ENCODE assay signal across 2 cellular contexts in the genomic region with DNA sequence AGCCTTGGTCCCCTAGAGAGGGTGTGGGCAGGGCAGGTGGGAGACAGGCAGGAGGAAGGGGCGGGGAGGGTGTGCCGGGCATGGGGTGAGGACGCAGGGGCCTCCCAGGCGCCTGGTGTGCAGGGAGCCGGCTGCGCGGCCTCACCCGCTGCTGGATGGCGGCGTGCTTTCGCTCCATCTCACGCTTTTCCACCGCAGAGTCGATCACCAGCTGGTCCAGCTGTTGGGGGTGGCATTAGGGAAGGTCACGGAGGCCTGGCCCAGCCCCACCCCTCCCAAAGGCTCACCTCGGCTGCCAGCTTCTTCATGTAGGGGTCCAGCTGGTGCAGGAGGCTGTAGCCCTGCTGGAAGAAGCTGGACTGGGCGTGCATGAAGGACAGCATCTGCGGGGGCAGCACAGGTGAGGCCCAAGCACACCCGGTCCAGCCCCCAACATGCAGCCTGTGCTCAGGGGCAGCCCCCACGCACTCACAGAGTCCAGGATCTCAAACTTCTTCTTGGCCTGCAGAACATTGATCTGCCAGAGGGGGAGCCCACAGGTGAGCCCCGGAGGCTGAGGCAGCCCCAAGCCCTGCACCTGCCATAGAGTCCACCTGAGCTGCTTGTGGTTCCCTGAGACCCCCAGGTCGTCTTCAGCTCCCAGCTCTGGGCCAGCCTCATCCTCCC.
TF ChIP-seq lines count a peak whose summit lies in the region.

No MANE protein-coding gene starts in this region.

TF ChIP-seq in IMR-90, 13 proteins besides CTCF, POLR2A, EP300 and RAD21:
- TF ChIP-seq SMC3 (IDR thresholded peaks at IDR 0.05; ENCODE audit: low read depth, low read length) = no peak
- TF ChIP-seq RFX5 (IDR thresholded peaks at IDR 0.05; ENCODE audit: low read depth, low read length) = no peak
- TF ChIP-seq, protein P1, sequence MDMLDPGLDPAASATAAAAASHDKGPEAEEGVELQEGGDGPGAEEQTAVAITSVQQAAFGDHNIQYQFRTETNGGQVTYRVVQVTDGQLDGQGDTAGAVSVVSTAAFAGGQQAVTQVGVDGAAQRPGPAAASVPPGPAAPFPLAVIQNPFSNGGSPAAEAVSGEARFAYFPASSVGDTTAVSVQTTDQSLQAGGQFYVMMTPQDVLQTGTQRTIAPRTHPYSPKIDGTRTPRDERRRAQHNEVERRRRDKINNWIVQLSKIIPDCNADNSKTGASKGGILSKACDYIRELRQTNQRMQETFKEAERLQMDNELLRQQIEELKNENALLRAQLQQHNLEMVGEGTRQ (IDR thresholded peaks at IDR 0.05; ENCODE audit: low read depth, low read length) = no peak
- TF ChIP-seq MAZ (IDR thresholded peaks at IDR 0.05; ENCODE audit: borderline replicate concordance, low read depth, low read length) = no peak
- TF ChIP-seq, protein P2, sequence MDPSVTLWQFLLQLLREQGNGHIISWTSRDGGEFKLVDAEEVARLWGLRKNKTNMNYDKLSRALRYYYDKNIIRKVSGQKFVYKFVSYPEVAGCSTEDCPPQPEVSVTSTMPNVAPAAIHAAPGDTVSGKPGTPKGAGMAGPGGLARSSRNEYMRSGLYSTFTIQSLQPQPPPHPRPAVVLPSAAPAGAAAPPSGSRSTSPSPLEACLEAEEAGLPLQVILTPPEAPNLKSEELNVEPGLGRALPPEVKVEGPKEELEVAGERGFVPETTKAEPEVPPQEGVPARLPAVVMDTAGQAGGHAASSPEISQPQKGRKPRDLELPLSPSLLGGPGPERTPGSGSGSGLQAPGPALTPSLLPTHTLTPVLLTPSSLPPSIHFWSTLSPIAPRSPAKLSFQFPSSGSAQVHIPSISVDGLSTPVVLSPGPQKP (IDR thresholded peaks at IDR 0.05; ENCODE audit: borderline replicate concordance, low read depth, low read length) = no peak
- no peak for TF ChIP-seq CHD1 (IDR thresholded peaks at IDR 0.05; ENCODE audit: low read depth, low read length)
- no peak for TF ChIP-seq RCOR1 (IDR thresholded peaks at IDR 0.05; ENCODE audit: insufficient replicate concordance, low read length)
- no peak for TF ChIP-seq BHLHE40 (IDR thresholded peaks at IDR 0.05; ENCODE audit: low read depth, low read length)
- TF ChIP-seq NFE2L2 (IDR thresholded peaks at IDR 0.05; ENCODE audit: low read depth, low read length) = no peak
- TF ChIP-seq MXI1 (IDR thresholded peaks at IDR 0.05; ENCODE audit: borderline replicate concordance, low read depth, low read length) = no peak
- no peak for TF ChIP-seq FOS (IDR thresholded peaks at IDR 0.05; ENCODE audit: low read depth, low read length)

TF ChIP-seq in GM12878, 131 proteins besides CTCF, POLR2A, EP300 and RAD21:
- TF ChIP-seq, protein P3, sequence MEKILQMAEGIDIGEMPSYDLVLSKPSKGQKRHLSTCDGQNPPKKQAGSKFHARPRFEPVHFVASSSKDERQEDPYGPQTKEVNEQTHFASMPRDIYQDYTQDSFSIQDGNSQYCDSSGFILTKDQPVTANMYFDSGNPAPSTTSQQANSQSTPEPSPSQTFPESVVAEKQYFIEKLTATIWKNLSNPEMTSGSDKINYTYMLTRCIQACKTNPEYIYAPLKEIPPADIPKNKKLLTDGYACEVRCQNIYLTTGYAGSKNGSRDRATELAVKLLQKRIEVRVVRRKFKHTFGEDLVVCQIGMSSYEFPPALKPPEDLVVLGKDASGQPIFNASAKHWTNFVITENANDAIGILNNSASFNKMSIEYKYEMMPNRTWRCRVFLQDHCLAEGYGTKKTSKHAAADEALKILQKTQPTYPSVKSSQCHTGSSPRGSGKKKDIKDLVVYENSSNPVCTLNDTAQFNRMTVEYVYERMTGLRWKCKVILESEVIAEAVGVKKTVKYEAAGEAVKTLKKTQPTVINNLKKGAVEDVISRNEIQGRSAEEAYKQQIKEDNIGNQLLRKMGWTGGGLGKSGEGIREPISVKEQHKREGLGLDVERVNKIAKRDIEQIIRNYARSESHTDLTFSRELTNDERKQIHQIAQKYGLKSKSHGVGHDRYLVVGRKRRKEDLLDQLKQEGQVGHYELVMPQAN (conservative IDR thresholded peaks at IDR 0.05) = no peak
- TF ChIP-seq KLF5 (IDR thresholded peaks at IDR 0.05; ENCODE audit: partially characterized antibody) = no peak
- no peak for TF ChIP-seq YY1 (IDR thresholded peaks at IDR 0.05; ENCODE audit: low read depth, low read length)
- no peak for TF ChIP-seq ATF7 (IDR thresholded peaks at IDR 0.05; ENCODE audit: low read depth)
- no peak for TF ChIP-seq ZNF274 (IDR thresholded peaks at IDR 0.05; ENCODE audit: insufficient read depth, insufficient read length)
- TF ChIP-seq IKZF1 (conservative IDR thresholded peaks at IDR 0.05) = no peak
- TF ChIP-seq TBL1XR1 (IDR thresholded peaks at IDR 0.05; ENCODE audit: low read depth, low read length) = no peak
- TF ChIP-seq MEF2A (IDR thresholded peaks at IDR 0.05; ENCODE audit: insufficient read depth, low read depth, low read length) = no peak
- TF ChIP-seq NR2C1 (IDR thresholded peaks at IDR 0.05) = no peak
- no peak for TF ChIP-seq POLR2AphosphoS2 (IDR thresholded peaks at IDR 0.05; ENCODE audit: low read depth, low read length)
- no peak for TF ChIP-seq NFYA (IDR thresholded peaks at IDR 0.05; ENCODE audit: borderline replicate concordance, low read depth, low read length)
- no peak for TF ChIP-seq HDAC6 (IDR thresholded peaks at IDR 0.05; ENCODE audit: unreplicated experiment)
- TF ChIP-seq, protein P4, sequence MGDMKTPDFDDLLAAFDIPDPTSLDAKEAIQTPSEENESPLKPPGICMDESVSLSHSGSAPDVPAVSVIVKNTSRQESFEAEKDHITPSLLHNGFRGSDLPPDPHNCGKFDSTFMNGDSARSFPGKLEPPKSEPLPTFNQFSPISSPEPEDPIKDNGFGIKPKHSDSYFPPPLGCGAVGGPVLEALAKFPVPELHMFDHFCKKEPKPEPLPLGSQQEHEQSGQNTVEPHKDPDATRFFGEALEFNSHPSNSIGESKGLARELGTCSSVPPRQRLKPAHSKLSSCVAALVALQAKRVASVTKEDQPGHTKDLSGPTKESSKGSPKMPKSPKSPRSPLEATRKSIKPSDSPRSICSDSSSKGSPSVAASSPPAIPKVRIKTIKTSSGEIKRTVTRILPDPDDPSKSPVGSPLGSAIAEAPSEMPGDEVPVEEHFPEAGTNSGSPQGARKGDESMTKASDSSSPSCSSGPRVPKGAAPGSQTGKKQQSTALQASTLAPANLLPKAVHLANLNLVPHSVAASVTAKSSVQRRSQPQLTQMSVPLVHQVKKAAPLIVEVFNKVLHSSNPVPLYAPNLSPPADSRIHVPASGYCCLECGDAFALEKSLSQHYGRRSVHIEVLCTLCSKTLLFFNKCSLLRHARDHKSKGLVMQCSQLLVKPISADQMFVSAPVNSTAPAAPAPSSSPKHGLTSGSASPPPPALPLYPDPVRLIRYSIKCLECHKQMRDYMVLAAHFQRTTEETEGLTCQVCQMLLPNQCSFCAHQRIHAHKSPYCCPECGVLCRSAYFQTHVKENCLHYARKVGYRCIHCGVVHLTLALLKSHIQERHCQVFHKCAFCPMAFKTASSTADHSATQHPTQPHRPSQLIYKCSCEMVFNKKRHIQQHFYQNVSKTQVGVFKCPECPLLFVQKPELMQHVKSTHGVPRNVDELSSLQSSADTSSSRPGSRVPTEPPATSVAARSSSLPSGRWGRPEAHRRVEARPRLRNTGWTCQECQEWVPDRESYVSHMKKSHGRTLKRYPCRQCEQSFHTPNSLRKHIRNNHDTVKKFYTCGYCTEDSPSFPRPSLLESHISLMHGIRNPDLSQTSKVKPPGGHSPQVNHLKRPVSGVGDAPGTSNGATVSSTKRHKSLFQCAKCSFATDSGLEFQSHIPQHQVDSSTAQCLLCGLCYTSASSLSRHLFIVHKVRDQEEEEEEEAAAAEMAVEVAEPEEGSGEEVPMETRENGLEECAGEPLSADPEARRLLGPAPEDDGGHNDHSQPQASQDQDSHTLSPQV (IDR thresholded peaks at IDR 0.05) = no peak
